Comparison of ENCODE assay signal across 8 cellular contexts in genomic region chrX:153635788-153636668, GRCh38. TPM values are rescaled to one million over a fixed set of nuclear protein-coding genes. Genes with fewer than 3 reads are reported as not detected.
A peak's percentile ranks its signal among the peaks of the same experiment; 100 is the strongest.
DNase-seq lines count a peak whose midpoint lies in the region; ATAC-seq, FAIRE-seq and TF ChIP-seq lines count a peak whose summit lies in the region.

No MANE protein-coding gene starts in this region.

- H4K20me1 ChIP-seq in OCI-LY1 (ENCODE audit: insufficient read depth, low read length) (no peaks in the 10 kb centered on the region), endothelial cell of umbilical vein (replicated peaks; ENCODE audit: control insufficient read depth, extremely low read depth, insufficient read depth, low read length) (no peaks in the 10 kb centered on the region)

- H3K27ac Mint-ChIP-seq in stimulated activated memory B cell treated with anti-CD40 and anti-IgM and Interleukin-4, amounts not matched to agents 10 μg/mL and 1 μg/mL and 100 μg/mL, for 72 hours: no peak overlapping the region

- no peaks in the 10 kb centered on the region for H3K9me1 ChIP-seq in endothelial cell of umbilical vein (replicated peaks; ENCODE audit: control insufficient read depth, extremely low read depth, insufficient read depth, low read length)

- DNase-seq in AG10803 (ENCODE audit: low read depth): no peak
- no peak for DNase-seq in GM12864 (ENCODE audit: low read depth)
- peak; percentile 30 for DNase-seq in endothelial cell of umbilical vein (ENCODE audit: low read depth, low spot score)
- DNase-seq in foreskin melanocyte: no peak

- peak; percentile 47 for ATAC-seq in stimulated activated memory B cell treated with anti-CD40 and anti-IgM and Interleukin-4, amounts not matched to agents 10 μg/mL and 1 μg/mL and 100 μg/mL, for 72 hours
- ATAC-seq in HG02759 (IDR thresholded peaks at IDR 0.05; ENCODE audit: unreplicated experiment) (no peak), GM21367 (IDR thresholded peaks at IDR 0.05; ENCODE audit: unreplicated experiment) (no peak)

- H3K4me3 Mint-ChIP-seq in stimulated activated memory B cell treated with anti-CD40 and anti-IgM and Interleukin-4, amounts not matched to agents 10 μg/mL and 1 μg/mL and 100 μg/mL, for 72 hours: no peak overlapping the region

- FAIRE-seq in endothelial cell of umbilical vein (lab: Jason Lieb, UNC): no peak

- H3K9me3 Mint-ChIP-seq in stimulated activated memory B cell treated with anti-CD40 and anti-IgM and Interleukin-4, amounts not matched to agents 10 μg/mL and 1 μg/mL and 100 μg/mL, for 72 hours: peaks cover 1% of the 10 kb centered on the region

- intact Hi-C loops in endothelial cell of umbilical vein (cut with micrococcal nuclease): loop anchor here (2.0 kb wide), 1 partner anchor 33 kb away; no protein-coding TSS in a partner anchor

- no peaks in the 10 kb centered on the region for H3F3A ChIP-seq in OCI-LY1 (ENCODE audit: insufficient read depth, low read length)

- H2AFZ ChIP-seq in OCI-LY1 (ENCODE audit: low read length): no peak overlapping the region
- H2AFZ ChIP-seq in endothelial cell of umbilical vein (ENCODE audit: low read depth, low read length): no peak overlapping the region

- H3K9me2 ChIP-seq in OCI-LY1 (ENCODE audit: low read depth, low read length): no peaks in the 10 kb centered on the region

- H3K79me2 ChIP-seq in OCI-LY1 (ENCODE audit: insufficient read depth, low read length) (no peaks in the 10 kb centered on the region), endothelial cell of umbilical vein (ENCODE audit: control insufficient read depth, insufficient read depth, low read length) (no peaks in the 10 kb centered on the region)

- POLR2A ChIA-PET in endothelial cell of umbilical vein (lab: Charles Lee): no interaction called here

- H3K27me3 ChIP-seq in OCI-LY1 (ENCODE audit: insufficient read depth, low read length) (no peaks in the 10 kb centered on the region; the same call in 1 of the 2 replicates), endothelial cell of umbilical vein (ENCODE audit: control insufficient read depth in 2 of 2, insufficient read depth in 2 of 2, low read length in 2 of 2) (peaks cover 2 to 5% of the 10 kb centered on the region in 2 experiments)

- no peaks in the 10 kb centered on the region for H3K36me3 Mint-ChIP-seq in stimulated activated memory B cell treated with anti-CD40 and anti-IgM and Interleukin-4, amounts not matched to agents 10 μg/mL and 1 μg/mL and 100 μg/mL, for 72 hours

- H3K27ac ChIP-seq in OCI-LY1 (ENCODE audit: low read depth, low read length, poor library complexity, severe bottlenecking) (no peak overlapping the region), endothelial cell of umbilical vein (ENCODE audit: insufficient read depth, low read depth, low read length) (no peak overlapping the region)

- dilution Hi-C loops in endothelial cell of umbilical vein (cut with MboI; ENCODE audit: extremely low pct_ligation_motif_present, low sequenced_read_pairs): no loop called here

- H3K4me2 ChIP-seq in OCI-LY1 (ENCODE audit: low read length) (no peak overlapping the region), endothelial cell of umbilical vein (ENCODE audit: insufficient read depth, low read length) (no peak overlapping the region)

- no peaks in the 10 kb centered on the region for H3K4me1 ChIP-seq in OCI-LY1 (ENCODE audit: insufficient read depth, low read length, severe bottlenecking)
- no peaks in the 10 kb centered on the region for H3K4me1 ChIP-seq in endothelial cell of umbilical vein (ENCODE audit: control insufficient read depth, extremely low read depth, insufficient read depth, low read length)

- H3K27me3 Mint-ChIP-seq in stimulated activated memory B cell treated with anti-CD40 and anti-IgM and Interleukin-4, amounts not matched to agents 10 μg/mL and 1 μg/mL and 100 μg/mL, for 72 hours: peaks cover 32% of the 10 kb centered on the region

- peak; percentile 12; the same call in 1 of the 2 replicates for TF ChIP-seq CTCF in AG10803 (conservative IDR thresholded peaks at IDR 0.05; ENCODE audit: low read length)
- TF ChIP-seq CTCF in GM12864 (IDR thresholded peaks at IDR 0.05; ENCODE audit: low read depth, low read length, missing control alignments): peak; percentile 46
- TF ChIP-seq CTCF in OCI-LY1 (IDR thresholded peaks at IDR 0.05; ENCODE audit: low read length): peak; percentile 52
- TF ChIP-seq CTCF in endothelial cell of umbilical vein (IDR thresholded peaks at IDR 0.05; ENCODE audit: extremely low read depth in 1 of 2, insufficient read depth in 1 of 2, low read depth in 1 of 2, low read length in 2 of 2): peak; percentile 24 to 63

- H3K36me3 ChIP-seq in OCI-LY1 (ENCODE audit: insufficient read depth, low read length) (no peaks in the 10 kb centered on the region), endothelial cell of umbilical vein (ENCODE audit: control insufficient read depth in 2 of 2, extremely low read depth in 1 of 2, insufficient read depth in 2 of 2, low read length in 2 of 2) (no peaks in the 10 kb centered on the region)

- no peak for TF ChIP-seq POLR2A in endothelial cell of umbilical vein (IDR thresholded peaks at IDR 0.05; ENCODE audit: low read depth, low read length)

- no peaks in the 10 kb centered on the region for H3K4me1 Mint-ChIP-seq in stimulated activated memory B cell treated with anti-CD40 and anti-IgM and Interleukin-4, amounts not matched to agents 10 μg/mL and 1 μg/mL and 100 μg/mL, for 72 hours

- H3K9ac ChIP-seq in OCI-LY1 (ENCODE audit: low read length) (no peak overlapping the region), endothelial cell of umbilical vein (replicated peaks; ENCODE audit: extremely low read depth, insufficient read depth, low read length) (no peak overlapping the region)

- BruUV-seq in endothelial cell of umbilical vein (replicated peaks; lab: Mats Ljungman, UMichigan): no TSS peak

- no peak overlapping the region for H3K4me3 ChIP-seq in AG10803 (ENCODE audit: low read length)
- no peak overlapping the region for H3K4me3 ChIP-seq in GM12864 (ENCODE audit: low read depth, low read length)
- H3K4me3 ChIP-seq in OCI-LY1 (ENCODE audit: low read depth, low read length, poor library complexity, severe bottlenecking): no peak overlapping the region
- no peak overlapping the region for H3K4me3 ChIP-seq in endothelial cell of umbilical vein (replicated peaks in 1 of 3; ENCODE audit: insufficient read depth in 1 of 3, low read depth in 1 of 3, low read length in 3 of 3)

- no peaks in the 10 kb centered on the region for H3K9me3 ChIP-seq in OCI-LY1 (ENCODE audit: low read length)
- H3K9me3 ChIP-seq in endothelial cell of umbilical vein (replicated peaks; ENCODE audit: control insufficient read depth, insufficient read depth, low read length): no peaks in the 10 kb centered on the region

- CTCF ChIA-PET in endothelial cell of umbilical vein (lab: Charles Lee): interaction anchor here (0.8 to 2.1 kb wide), 3 partner anchors 9 to 32 kb away, joined by 3 to 8 read pairs (median 4); no protein-coding TSS in a partner anchor

TF ChIP-seq in endothelial cell of umbilical vein, 7 proteins besides CTCF, POLR2A, EP300 and RAD21:
- TF ChIP-seq GATA2 (IDR thresholded peaks at IDR 0.05; ENCODE audit: insufficient read depth, insufficient read length, low read depth, low read length): no peak

RNA-seq across cellular contexts. Expression of gene DUSP9, which starts 11.0 kb away (rescaled TPM):
- total RNA-seq in endothelial cell of umbilical vein: 0.35 TPM in 1 of 2 replicates, not detected in the other
- polyA plus RNA-seq in endothelial cell of umbilical vein: 0.04 and 0.05 TPM in 2 replicates
- 0.09 and 0.14 TPM in 2 replicates for polyA plus RNA-seq in endothelial cell of umbilical vein (2011; cell fraction: cytosol; rRNA removed)
- 0.05 TPM in 1 of 2 replicates, not detected in the other for polyA plus RNA-seq in endothelial cell of umbilical vein (2011; cell fraction: nucleus; rRNA removed)
- polyA plus RNA-seq in endothelial cell of umbilical vein (2012): 0.19 and 0.29 TPM in 2 replicates
- polyA minus RNA-seq in endothelial cell of umbilical vein: 0.19 and 0.74 TPM in 2 replicates
- 22.1 TPM for polyA minus RNA-seq in endothelial cell of umbilical vein (2011; cell fraction: cytosol; rRNA and poly(A)+ RNA removed)
- not detected in 2 replicates for polyA minus RNA-seq in endothelial cell of umbilical vein (2011; cell fraction: nucleus; rRNA and poly(A)+ RNA removed)

RNA-seq across cellular contexts. Expression of gene CCNQ, which starts 37.1 kb away (rescaled TPM):
- 20.8 and 21.3 TPM in 2 replicates for total RNA-seq in endothelial cell of umbilical vein
- 37.0 and 42.9 TPM in 2 replicates for polyA plus RNA-seq in endothelial cell of umbilical vein
- 26.8 and 30.4 TPM in 2 replicates for polyA plus RNA-seq in endothelial cell of umbilical vein (2011; cell fraction: cytosol; rRNA removed)
- 11.8 and 14.3 TPM in 2 replicates for polyA plus RNA-seq in endothelial cell of umbilical vein (2011; cell fraction: nucleus; rRNA removed)
- 22.0 and 25.3 TPM in 2 replicates for polyA plus RNA-seq in endothelial cell of umbilical vein (2012)
- polyA minus RNA-seq in endothelial cell of umbilical vein: 16.5 and 17.2 TPM in 2 replicates
- 23.0 TPM for polyA minus RNA-seq in endothelial cell of umbilical vein (2011; cell fraction: cytosol; rRNA and poly(A)+ RNA removed)
- 1.7 and 4.5 TPM in 2 replicates for polyA minus RNA-seq in endothelial cell of umbilical vein (2011; cell fraction: nucleus; rRNA and poly(A)+ RNA removed)

RNA-seq across cellular contexts. Expression of gene PNCK, which starts 37.6 kb away (rescaled TPM):
- not detected in 2 replicates for total RNA-seq in endothelial cell of umbilical vein
- polyA plus RNA-seq in endothelial cell of umbilical vein: 0.12 and 0.37 TPM in 2 replicates
- polyA plus RNA-seq in endothelial cell of umbilical vein (2011; cell fraction: cytosol; rRNA removed): not detected in 2 replicates
- 0.42 and 0.59 TPM in 2 replicates for polyA plus RNA-seq in endothelial cell of umbilical vein (2011; cell fraction: nucleus; rRNA removed)
- polyA plus RNA-seq in endothelial cell of umbilical vein (2012): not detected in 2 replicates
- 1.3 TPM in 1 of 2 replicates, not detected in the other for polyA minus RNA-seq in endothelial cell of umbilical vein
- not detected for polyA minus RNA-seq in endothelial cell of umbilical vein (2011; cell fraction: cytosol; rRNA and poly(A)+ RNA removed)
- polyA minus RNA-seq in endothelial cell of umbilical vein (2011; cell fraction: nucleus; rRNA and poly(A)+ RNA removed): not detected in 2 replicates

RNA-seq across cellular contexts. Expression of gene SLC6A8, which starts 51.7 kb away (rescaled TPM):
- total RNA-seq in endothelial cell of umbilical vein: 23.6 and 28.8 TPM in 2 replicates
- polyA plus RNA-seq in endothelial cell of umbilical vein: 22.7 and 22.8 TPM in 2 replicates
- 14.4 and 18.5 TPM in 2 replicates for polyA plus RNA-seq in endothelial cell of umbilical vein (2011; cell fraction: cytosol; rRNA removed)
- polyA plus RNA-seq in endothelial cell of umbilical vein (2011; cell fraction: nucleus; rRNA removed): 23.1 and 36.6 TPM in 2 replicates
- polyA plus RNA-seq in endothelial cell of umbilical vein (2012): 23.1 and 25.7 TPM in 2 replicates
- polyA minus RNA-seq in endothelial cell of umbilical vein: 42.5 and 44.1 TPM in 2 replicates
- 35.0 TPM for polyA minus RNA-seq in endothelial cell of umbilical vein (2011; cell fraction: cytosol; rRNA and poly(A)+ RNA removed)
- polyA minus RNA-seq in endothelial cell of umbilical vein (2011; cell fraction: nucleus; rRNA and poly(A)+ RNA removed): 10.9 and 18.4 TPM in 2 replicates
